In the genomic region with DNA sequence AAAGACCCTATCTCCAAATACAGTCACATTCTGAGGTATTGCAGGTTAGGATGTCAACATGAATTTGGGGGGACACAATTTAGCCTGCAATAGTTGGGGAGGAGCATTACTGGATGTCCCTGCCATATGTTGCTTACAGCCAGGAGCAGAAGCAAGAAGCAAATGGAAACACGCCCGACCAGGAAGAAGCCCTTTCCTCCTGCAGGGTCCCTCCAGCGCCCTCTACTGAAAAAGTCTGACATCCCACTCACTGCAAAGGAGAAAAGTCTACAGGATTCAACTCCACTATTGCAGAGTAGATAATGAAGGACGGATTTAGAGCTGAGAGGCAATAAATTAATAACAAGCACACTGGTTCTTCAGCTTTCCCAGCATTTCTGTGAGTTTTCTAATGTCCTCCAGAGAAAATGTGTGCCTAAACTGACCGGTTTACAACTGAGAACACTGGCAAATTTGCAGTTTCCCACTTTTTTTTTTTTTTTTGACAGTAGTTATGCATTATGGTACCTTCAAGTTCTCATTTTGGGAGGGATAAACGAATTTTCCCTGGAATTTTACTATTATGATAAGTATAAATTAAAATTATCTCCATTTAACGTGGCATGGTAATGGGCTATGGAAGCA, we compare ENCODE assay signal across 8 cellular contexts. TPM values are rescaled to one million over a fixed set of nuclear protein-coding genes. Genes with fewer than 3 reads are reported as not detected.
A peak's percentile ranks its signal among the peaks of the same experiment; 100 is the strongest.
DNase-seq lines count a peak whose midpoint lies in the region; ATAC-seq and TF ChIP-seq lines count a peak whose summit lies in the region.

No MANE protein-coding gene starts in this region.

- no peaks in the 10 kb centered on the region for H3K9me3 ChIP-seq in lung (ENCODE audit: control insufficient read depth in 2 of 2, insufficient read depth in 1 of 2, low read length in 1 of 2)

- H3K4me3 Mint-ChIP-seq in activated B cell treated with CpG ODN at 0.5 μM for 24 hours = no peak overlapping the region

- peaks cover 58% of the 10 kb centered on the region for H3K4me1 Mint-ChIP-seq in activated B cell treated with CpG ODN at 0.5 μM for 24 hours

- H3K9me3 Mint-ChIP-seq in activated B cell treated with CpG ODN at 0.5 μM for 24 hours = no peaks in the 10 kb centered on the region

- H3K27ac ChIP-seq in lung (ENCODE audit: low read depth in 1 of 2, low read length in 1 of 2) = no peak overlapping the region

- H3K4me3 ChIP-seq in GM06990 (replicated peaks; ENCODE audit: low read depth, low read length) (no peak overlapping the region), lung (no peak overlapping the region)

- CTCF ChIA-PET in activated B cell treated with CpG ODN at 0.5 μM for 24 hours (lab: Charles Lee) = interaction anchor here (0.6 to 5.6 kb wide), 20 partner anchors 11 to 178 kb away, joined by 3 to 43 read pairs (median 4); a partner anchor contains a TSS

- no peaks in the 10 kb centered on the region for H3K27me3 Mint-ChIP-seq in activated B cell treated with CpG ODN at 0.5 μM for 24 hours

- POLR2A ChIA-PET in activated B cell treated with CpG ODN at 0.5 μM for 24 hours (lab: Charles Lee) = interaction anchor here (0.6 to 2.7 kb wide), 9 partner anchors 35 to 179 kb away, joined by 3 to 14 read pairs (median 4); no protein-coding TSS in a partner anchor

- WGBS in lung, 2 donors = 30 to 32% methylated on average over 7 of the region's 7 CpGs

- no peak for DNase-seq in GM06990 (ENCODE audit: extremely low read depth, insufficient read length)
- DNase-seq in NCI-H226 = peak; percentile 50
- no peak for DNase-seq in activated B cell treated with CpG ODN at 0.5 μM for 24 hours
- DNase-seq in cerebellar cortex (ENCODE audit: low spot score) = peak; percentile 68
- peak; percentile 74 for DNase-seq in lung (ENCODE audit: low spot score)
- peak; percentile 29 to 52 for DNase-seq in stimulated activated CD8-positive, alpha-beta memory T cell treated with anti-CD3 and anti-CD28 coated beads, Interleukin-7, amount 100 ng/mL, for 4 hours (ENCODE audit: low read depth in 2 of 2)

- ATAC-seq in HG02884 (IDR thresholded peaks at IDR 0.05; ENCODE audit: unreplicated experiment) (peak; percentile 53), activated B cell treated with CpG ODN at 0.5 μM for 24 hours (ENCODE audit: low read depth) (peak; percentile 73), lung (ENCODE audit: insufficient read depth, low FRiP score) (no peak), GM18505 (IDR thresholded peaks at IDR 0.05; ENCODE audit: unreplicated experiment) (no peak)

- no peaks in the 10 kb centered on the region for H3K36me3 ChIP-seq in GM06990 (ENCODE audit: control insufficient read depth, insufficient read depth, low read length)
- no peaks in the 10 kb centered on the region for H3K36me3 ChIP-seq in lung (ENCODE audit: control insufficient read depth in 2 of 2, insufficient read depth in 2 of 2, low read length in 2 of 2)

- intact Hi-C loops in activated B cell treated with CpG ODN at 0.5 μM for 24 hours (cut with micrococcal nuclease) = loop anchor here (1.0 to 2.0 kb wide), 5 partner anchors 36 to 179 kb away; no protein-coding TSS in a partner anchor

- H3K27me3 ChIP-seq in GM06990 (replicated peaks; ENCODE audit: control insufficient read depth, insufficient read depth, low read length) (no peaks in the 10 kb centered on the region), lung (ENCODE audit: control insufficient read depth, insufficient read depth) (no peaks in the 10 kb centered on the region)

- no peaks in the 10 kb centered on the region for H3K36me3 Mint-ChIP-seq in activated B cell treated with CpG ODN at 0.5 μM for 24 hours (ENCODE audit: low read depth)

- H3K4me1 ChIP-seq in lung (ENCODE audit: control insufficient read depth in 2 of 2, insufficient read depth in 2 of 2, low read length in 2 of 2) = peaks cover 0 to 4% of the 10 kb centered on the region in 2 donors

- TF ChIP-seq POLR2A in GM18505 (IDR thresholded peaks at IDR 0.05; ENCODE audit: borderline replicate concordance, extremely low read depth, insufficient read depth, insufficient read length) = no peak

- peak overlapping the region; percentile 38 for H3K27ac Mint-ChIP-seq in activated B cell treated with CpG ODN at 0.5 μM for 24 hours

- peak; percentile 82 for TF ChIP-seq CTCF in GM06990 (IDR thresholded peaks at IDR 0.05; ENCODE audit: insufficient read depth, low read length, poor library complexity, severe bottlenecking)
- TF ChIP-seq CTCF in activated B cell treated with CpG ODN at 0.5 μM for 24 hours (IDR thresholded peaks at IDR 0.05) = peak; percentile 59
- TF ChIP-seq CTCF in lung (IDR thresholded peaks at IDR 0.05; ENCODE audit: control extremely low read depth, extremely low read depth) = peak; percentile 42

RNA-seq across cellular contexts. Expression of a gene that starts 31.7 kb away (rescaled TPM):
- total RNA-seq in activated B cell treated with CpG ODN at 0.5 μM for 24 hours (15.2 and 18.8 TPM in 2 replicates), lung (10 to 100 TPM in 1 of 2 donors, 1 to 10 TPM in 1; 7.5 to 15.1 TPM)
- 10 to 100 TPM in 1 of 2 donors, 1 to 10 TPM in 1; 7.7 to 11.6 TPM for polyA plus RNA-seq in lung

Comparison
In these comparisons a context has a peak if more than half of its experiments do, and no peak if none do; other contexts are left out.
1. DNase-seq: peak in NCI-H226 (single experiment), cerebellar cortex (single experiment), lung (single experiment) and stimulated activated CD8-positive, alpha-beta memory T cell treated with anti-CD3 and anti-CD28 coated beads, Interleukin-7, amount 100 ng/mL, for 4 hours (2 of 2); none in GM06990 (single experiment) and activated B cell treated with CpG ODN at 0.5 μM for 24 hours (single experiment).
2. ATAC-seq: peak in HG02884 (single experiment) and activated B cell treated with CpG ODN at 0.5 μM for 24 hours (single experiment); none in lung (single experiment) and GM18505 (single experiment).
3. Peak in every context shown above with its lines, with median percentiles within 50 percentile points of each other: CTCF ChIP-seq.